Comparison of ENCODE assay signal across 8 cellular contexts in genomic region chr20:62861732-62862336, GRCh38. TPM values are rescaled to one million over a fixed set of nuclear protein-coding genes. Genes with fewer than 3 reads are reported as not detected.
A peak's percentile ranks its signal among the peaks of the same experiment; 100 is the strongest.
DNase-seq lines count a peak whose midpoint lies in the region; ATAC-seq and TF ChIP-seq lines count a peak whose summit lies in the region.

Gene TCFL5, minus strand, starts transcription at chr20:62861822. Its CDS starts 152 bp downstream, at chr20:62861670.

- peak in 1 of 4 experiments; percentile 14 for TF ChIP-seq CTCF in uterus (IDR thresholded peaks at IDR 0.05)

- H3K4me3 Mint-ChIP-seq in T-helper 17 cell: peak within 1 kb of the TSS; percentile 79

- H3K27me3 ChIP-seq in right cardiac atrium (ENCODE audit: control insufficient read depth, insufficient read depth): no peaks in the 10 kb centered on the region
- no peaks in the 10 kb centered on the region for H3K27me3 ChIP-seq in rectal smooth muscle tissue (ENCODE audit: control insufficient read depth, insufficient read depth, low read length)
- H3K27me3 ChIP-seq in uterus: no peaks in the 10 kb centered on the region

- H3K9ac ChIP-seq in ES-I3 (ENCODE audit: low read depth, low read length) (peak within 1 kb of the TSS; percentile 54; the same call in 1 of the 2 replicates), rectal smooth muscle tissue (ENCODE audit: low read length) (no peak within 1 kb of the TSS)

- H3K4me1 ChIP-seq in ES-I3 (ENCODE audit: insufficient read depth, low read length): peaks cover 8% of the 10 kb centered on the region; the same call in 1 of the 2 replicates
- H3K4me1 ChIP-seq in right cardiac atrium (ENCODE audit: control insufficient read depth, insufficient read depth, low read length): peaks cover 2% of the 10 kb centered on the region
- peaks cover 7% of the 10 kb centered on the region for H3K4me1 ChIP-seq in rectal smooth muscle tissue (ENCODE audit: control insufficient read depth, insufficient read depth, low read length)
- H3K4me1 ChIP-seq in uterus: peaks cover 0 to 7% of the 10 kb centered on the region in 2 donors

- H3K27ac ChIP-seq in right cardiac atrium (ENCODE audit: low read length) (peak within 1 kb of the TSS; percentile 48), rectal smooth muscle tissue (ENCODE audit: low read depth, low read length) (no peak within 1 kb of the TSS), uterus (peak within 1 kb of the TSS; percentile 65 to 74)

- intact Hi-C loops in right cardiac atrium (cut with DNase I) (no loop called here), uterus (cut with DNase I; ENCODE audit: low total_unique reads) (no loop called here)

- H3K9me3 ChIP-seq in ES-I3 (ENCODE audit: control insufficient read depth, insufficient read depth, low read length) (0 out of 2 replicates have a peak, but pooled peaks cover 3% of the 10 kb centered on the region), T-helper 17 cell (ENCODE audit: control insufficient read depth, low read length, poor library complexity, severe bottlenecking) (no peaks in the 10 kb centered on the region), right cardiac atrium (ENCODE audit: control insufficient read depth, low read length) (no peaks in the 10 kb centered on the region), uterus (no peaks in the 10 kb centered on the region)

- H3K4me1 Mint-ChIP-seq in T-helper 17 cell: peaks cover 10% of the 10 kb centered on the region

- ATAC-seq in T-helper 17 cell (peak; percentile 90), right cardiac atrium (peak; percentile 97)

- no peaks in the 10 kb centered on the region for H3K27me3 Mint-ChIP-seq in T-helper 17 cell

- DNase-seq in HEK293T (ENCODE audit: extremely low spot score): peak; percentile 96
- DNase-seq in NCI-H1048 (lab: John Stamatoyannopoulos, UW): peak; percentile 76
- peak; percentile 91 to 98 (median 93) for DNase-seq in T-helper 17 cell
- DNase-seq in amygdala (lab: John Stamatoyannopoulos, UW): peak; percentile 44 to 95 (median 85)
- DNase-seq in right cardiac atrium: peak; percentile 87 to 97 (median 94)
- peak; percentile 87 to 92 for DNase-seq in uterus

- peak within 1 kb of the TSS; percentile 19 for H3K27ac Mint-ChIP-seq in T-helper 17 cell

- CTCF ChIA-PET in HEK293T (lab: Yijun Ruan, JAX): interaction anchor here (0.5 to 2.7 kb wide), 2 partner anchors 14 to 40 kb away, joined by 3 to 7 read pairs; no protein-coding TSS in a partner anchor

- POLR2A ChIA-PET in HEK293T (lab: Yijun Ruan, JAX): interaction anchor here (0.6 to 2.1 kb wide), 8 partner anchors 11 to 76 kb away, joined by 3 to 13 read pairs (median 3); partner anchors contain the start of gene GID8

- TF ChIP-seq POLR2A in uterus (IDR thresholded peaks at IDR 0.05): peak; percentile 18 to 39

- peak within 1 kb of the TSS; percentile 78 for H3K4me3 ChIP-seq in right cardiac atrium (ENCODE audit: low read length)
- H3K4me3 ChIP-seq in rectal smooth muscle tissue (ENCODE audit: low read length): peak within 1 kb of the TSS; percentile 71
- H3K4me3 ChIP-seq in uterus: peak within 1 kb of the TSS; percentile 28 to 42

- peaks cover 3% of the 10 kb centered on the region; the same call in 1 of the 2 replicates for H3K36me3 ChIP-seq in ES-I3 (ENCODE audit: insufficient read depth, low read length)
- peaks cover under 1% of the 10 kb centered on the region for H3K36me3 ChIP-seq in rectal smooth muscle tissue (ENCODE audit: control insufficient read depth, insufficient read depth, low read length)
- H3K36me3 ChIP-seq in uterus: no peaks in the 10 kb centered on the region

- WGBS in right cardiac atrium: 13% methylated on average over 53 of the region's 69 CpGs

- H3K36me3 Mint-ChIP-seq in T-helper 17 cell (ENCODE audit: low read depth): peaks cover 3% of the 10 kb centered on the region

TF ChIP-seq in HEK293T, 16 proteins besides CTCF, POLR2A, EP300 and RAD21:
- TF ChIP-seq SUZ12 (IDR thresholded peaks at IDR 0.05) (no peak), PKNOX1 (IDR thresholded peaks at IDR 0.05) (peak; percentile 51; the same call in 1 of the 2 replicates), L3MBTL2 (conservative IDR thresholded peaks at IDR 0.05) (peak; percentile 96)

RNA-seq across cellular contexts. Expression of gene TCFL5, which starts in this region (rescaled TPM):
- total RNA-seq in T-helper 17 cell (1 to 10 TPM; 4.4 to 5.0 TPM), right cardiac atrium (1 to 10 TPM; 7.8 to 9.9 (median 8.2) TPM), uterus (10 to 100 TPM in 3 of 4 donors, 1 to 10 TPM in 1; 5.3 to 20.0 (median 14.2) TPM)
- polyA plus RNA-seq in right cardiac atrium: 5.2 TPM
